In the genomic region with DNA sequence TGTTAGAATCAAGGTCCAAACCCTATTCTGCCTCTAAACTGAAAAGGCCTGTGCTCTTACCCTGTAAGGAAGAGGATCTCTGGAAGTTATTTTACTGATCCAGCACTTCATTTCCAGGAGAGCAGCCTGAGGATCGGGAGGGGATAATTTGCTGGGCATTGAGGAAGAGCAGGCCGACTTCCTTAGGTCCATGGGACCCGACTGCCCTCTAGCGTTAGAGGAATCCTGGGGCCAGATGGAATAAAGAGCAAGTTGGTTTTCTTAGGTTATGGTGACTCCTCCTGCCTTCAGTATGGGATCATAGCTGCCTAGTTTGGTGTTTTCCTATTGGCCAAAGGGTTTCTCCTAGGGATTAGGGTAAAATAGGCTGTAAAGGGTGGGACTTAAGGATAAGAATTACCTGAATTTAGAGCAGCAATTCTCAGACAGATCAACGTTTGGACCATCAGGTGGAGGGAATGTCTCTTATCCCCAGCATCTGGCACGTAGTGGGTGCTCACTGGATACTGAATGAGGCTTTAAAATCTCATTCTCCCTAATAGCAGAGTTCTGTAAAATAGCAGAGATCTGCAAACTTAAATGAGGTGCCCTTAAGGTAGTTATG, we compare ENCODE assay signal across 8 cellular contexts. TPM values are rescaled to one million over a fixed set of nuclear protein-coding genes. Genes with fewer than 3 reads are reported as not detected.
DNase-seq lines count a peak whose midpoint lies in the region; ATAC-seq lines count a peak whose summit lies in the region.

No MANE protein-coding gene starts in this region.

- intact Hi-C loops in left cardiac atrium (cut with DNase I) (loop anchor here (1.0 to 5.0 kb wide), 3 partner anchors 170 to 224 kb away; no protein-coding TSS in a partner anchor), posterior vena cava (cut with DNase I) (loop anchor here (5.0 to 10.0 kb wide), 3 partner anchors 96 to 224 kb away; no protein-coding TSS in a partner anchor)

- DNase-seq in AG08396 (ENCODE audit: low spot score) (peak; percentile 83), NCI-H1092 (lab: John Stamatoyannopoulos, UW) (peak; percentile 74), SK-N-DZ (ENCODE audit: low spot score) (peak; percentile 87), amniotic stem cell (lab: John Stamatoyannopoulos, UW) (peak; percentile 80), left cardiac atrium (peak; percentile 81), posterior vena cava (ENCODE audit: low spot score) (peak; percentile 89)

- ATAC-seq in GM18907 (IDR thresholded peaks at IDR 0.05; ENCODE audit: unreplicated experiment): peak; percentile 52
- peak; percentile 88 to 92 for ATAC-seq in left cardiac atrium
- no peak for ATAC-seq in GM21737 (IDR thresholded peaks at IDR 0.05; ENCODE audit: unreplicated experiment)

RNA-seq across cellular contexts. Expression of gene SORBS1, which starts 40.0 kb away (rescaled TPM):
- polyA plus RNA-seq in SK-N-DZ (2014; cell fraction: cytosol; rRNA removed): 11.6 and 14.4 TPM in 2 replicates
- polyA plus RNA-seq in SK-N-DZ (2014; cell fraction: nucleus; rRNA removed): 13.0 and 21.5 TPM in 2 replicates
- total RNA-seq in left cardiac atrium (100 to 1,000 TPM; 465 to 617 TPM), posterior vena cava (1,000 to 10,000 TPM; 1,013 to 1,390 TPM)

RNA-seq across cellular contexts. Expression of gene ALDH18A1, which starts 55.3 kb away (rescaled TPM):
- 88.7 and 95.1 TPM in 2 replicates for polyA plus RNA-seq in SK-N-DZ (2014; cell fraction: cytosol; rRNA removed)
- 165 and 169 TPM in 2 replicates for polyA plus RNA-seq in SK-N-DZ (2014; cell fraction: nucleus; rRNA removed)
- total RNA-seq in left cardiac atrium (10 to 100 TPM; 18.7 to 26.0 TPM), posterior vena cava (10 to 100 TPM; 36.6 to 43.9 TPM)
